1 cellular context compared by ENCODE assay signal in genomic region chr22:46569055-46569847, GRCh38.
TF ChIP-seq lines count a peak whose summit lies in the region.

No MANE protein-coding gene starts in this region.

TF ChIP-seq in K562, 482 proteins besides CTCF, POLR2A, EP300 and RAD21:
- TF ChIP-seq ETS2 (tag; IDR thresholded peaks at IDR 0.05; ENCODE audit: borderline replicate concordance, poor library complexity, severe bottlenecking) (no peak), POU5F1 (IDR thresholded peaks at IDR 0.05; ENCODE audit: borderline replicate concordance, low read depth, low read length, partially characterized antibody) (no peak), CBFA2T3 (IDR thresholded peaks at IDR 0.05) (no peak), ETV5 (CRISPR knock-in tag; IDR thresholded peaks at IDR 0.05; ENCODE audit: low read depth) (no peak), RBM34 (IDR thresholded peaks at IDR 0.05; ENCODE audit: borderline replicate concordance, insufficient read depth, low read length) (no peak), KLF10 (CRISPR knock-in tag; IDR thresholded peaks at IDR 0.05) (no peak), PHF21A (IDR thresholded peaks at IDR 0.05; ENCODE audit: borderline replicate concordance, low read depth) (no peak), PHB2 (IDR thresholded peaks at IDR 0.05; ENCODE audit: low read depth) (no peak), SREBF2 (CRISPR knock-in tag; IDR thresholded peaks at IDR 0.05) (no peak), ZKSCAN1 (IDR thresholded peaks at IDR 0.05; ENCODE audit: low read depth, low read length) (no peak), RREB1 (CRISPR knock-in tag; IDR thresholded peaks at IDR 0.05) (no peak), ZBTB17 (CRISPR knock-in tag; IDR thresholded peaks at IDR 0.05) (no peak), POLR2H (tag; IDR thresholded peaks at IDR 0.05; ENCODE audit: low read depth) (no peak), PCBP1 (IDR thresholded peaks at IDR 0.05; ENCODE audit: low read depth, low read length, poor library complexity, severe bottlenecking) (no peak), MAFG (tag; conservative IDR thresholded peaks at IDR 0.05) (no peak), E4F1 (CRISPR knock-in tag; IDR thresholded peaks at IDR 0.05; ENCODE audit: borderline replicate concordance) (no peak), KHSRP (IDR thresholded peaks at IDR 0.05) (no peak), ESRRB (CRISPR knock-in tag; IDR thresholded peaks at IDR 0.05; ENCODE audit: borderline replicate concordance) (no peak)
- TF ChIP-seq, protein P1, sequence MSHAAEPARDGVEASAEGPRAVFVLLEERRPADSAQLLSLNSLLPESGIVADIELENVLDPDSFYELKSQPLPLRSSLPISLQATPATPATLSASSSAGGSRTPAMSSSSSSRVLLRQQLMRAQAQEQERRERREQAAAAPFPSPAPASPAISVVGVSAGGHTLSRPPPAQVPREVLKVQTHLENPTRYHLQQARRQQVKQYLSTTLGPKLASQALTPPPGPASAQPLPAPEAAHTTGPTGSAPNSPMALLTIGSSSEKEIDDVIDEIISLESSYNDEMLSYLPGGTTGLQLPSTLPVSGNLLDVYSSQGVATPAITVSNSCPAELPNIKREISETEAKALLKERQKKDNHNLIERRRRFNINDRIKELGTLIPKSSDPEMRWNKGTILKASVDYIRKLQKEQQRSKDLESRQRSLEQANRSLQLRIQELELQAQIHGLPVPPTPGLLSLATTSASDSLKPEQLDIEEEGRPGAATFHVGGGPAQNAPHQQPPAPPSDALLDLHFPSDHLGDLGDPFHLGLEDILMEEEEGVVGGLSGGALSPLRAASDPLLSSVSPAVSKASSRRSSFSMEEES (CRISPR knock-in tag; IDR thresholded peaks at IDR 0.05) = no peak
- TF ChIP-seq, protein P2, sequence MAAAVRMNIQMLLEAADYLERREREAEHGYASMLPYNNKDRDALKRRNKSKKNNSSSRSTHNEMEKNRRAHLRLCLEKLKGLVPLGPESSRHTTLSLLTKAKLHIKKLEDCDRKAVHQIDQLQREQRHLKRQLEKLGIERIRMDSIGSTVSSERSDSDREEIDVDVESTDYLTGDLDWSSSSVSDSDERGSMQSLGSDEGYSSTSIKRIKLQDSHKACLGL (CRISPR knock-in tag; IDR thresholded peaks at IDR 0.05; ENCODE audit: borderline replicate concordance, poor library complexity, severe bottlenecking) = no peak
